8 cellular contexts compared by ENCODE assay signal in the genomic region with DNA sequence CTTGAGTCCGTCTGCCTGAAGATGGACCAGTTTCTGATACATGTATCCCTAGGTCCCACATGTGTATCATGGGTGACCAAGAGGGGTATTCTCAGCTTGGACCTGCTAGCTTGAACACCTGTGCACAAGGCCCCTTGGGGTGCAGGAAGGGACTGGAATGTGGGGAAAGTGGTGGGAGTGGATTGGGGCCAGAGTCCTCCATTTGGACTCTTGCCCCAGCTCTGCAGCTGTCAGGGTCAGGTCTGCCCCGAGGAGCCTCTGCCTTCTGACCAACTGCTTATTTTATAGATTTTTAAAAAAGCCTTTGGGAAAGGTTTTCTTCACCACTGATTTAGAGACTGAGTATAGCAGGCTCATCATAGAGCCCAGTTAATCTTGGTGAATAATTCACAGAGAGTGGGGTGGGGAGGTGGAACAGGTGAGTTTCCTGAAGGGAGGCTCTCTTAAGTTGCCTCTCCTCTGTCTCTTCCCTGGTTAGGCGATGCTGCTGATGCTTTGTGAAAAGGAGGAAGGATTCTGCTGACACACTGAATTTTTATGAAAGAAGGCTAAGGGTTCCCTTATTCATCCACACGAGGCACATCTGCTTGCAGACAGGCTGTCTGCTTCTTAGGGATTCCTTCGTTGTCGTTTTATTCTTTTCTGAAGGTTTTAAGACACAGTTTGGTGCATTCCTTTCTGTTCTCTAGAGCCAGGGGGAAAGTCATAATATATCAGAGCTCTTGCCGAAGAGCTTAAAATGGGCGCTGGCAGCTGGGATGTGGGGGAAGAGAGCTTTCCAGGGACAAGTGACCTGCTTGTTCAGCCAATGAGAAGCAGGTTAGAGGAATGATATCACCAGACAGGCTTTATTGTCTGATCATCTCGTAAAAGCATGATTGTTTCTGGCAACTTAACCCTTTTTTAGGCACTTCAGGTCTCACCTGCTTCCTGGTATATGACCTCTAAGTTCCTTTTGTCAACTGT. TPM values are rescaled to one million over a fixed set of nuclear protein-coding genes. Genes with fewer than 3 reads are reported as not detected.
DNase-seq lines count a peak whose midpoint lies in the region; ATAC-seq, FAIRE-seq and TF ChIP-seq lines count a peak whose summit lies in the region.

No MANE protein-coding gene starts in this region.

- FAIRE-seq in GM18507 (lab: Jason Lieb, UNC), result peak; percentile 55
- no peak for FAIRE-seq in endothelial cell of umbilical vein (lab: Jason Lieb, UNC)

- CTCF ChIA-PET in endothelial cell of umbilical vein (lab: Charles Lee), result interaction anchor here (0.6 to 0.8 kb wide), 2 partner anchors 10 to 575 kb away, joined by 4 read pairs; no protein-coding TSS in a partner anchor

- no peak overlapping the region for H3K9ac ChIP-seq in endothelial cell of umbilical vein (replicated peaks; ENCODE audit: extremely low read depth, insufficient read depth, low read length)

- H2AFZ ChIP-seq in endothelial cell of umbilical vein (ENCODE audit: low read depth, low read length), result no peak overlapping the region

- BruUV-seq in endothelial cell of umbilical vein (replicated peaks; lab: Mats Ljungman, UMichigan), result no TSS peak

- no peaks in the 10 kb centered on the region for H3K9me3 Mint-ChIP-seq in osteocyte (ENCODE audit: unreplicated experiment)

- peak overlapping the region; percentile 23 for H3K27ac Mint-ChIP-seq in osteocyte (ENCODE audit: unreplicated experiment)

- no peaks in the 10 kb centered on the region for H3K9me3 ChIP-seq in endothelial cell of umbilical vein (replicated peaks; ENCODE audit: control insufficient read depth, insufficient read depth, low read length)

- no peak for ATAC-seq in GM19324 (IDR thresholded peaks at IDR 0.05; ENCODE audit: low FRiP score, unreplicated experiment)

- H3K4me3 Mint-ChIP-seq in osteocyte (ENCODE audit: unreplicated experiment), result no peak overlapping the region

- TF ChIP-seq CTCF in endothelial cell of umbilical vein (IDR thresholded peaks at IDR 0.05; ENCODE audit: extremely low read depth in 1 of 2, insufficient read depth in 1 of 2, low read depth in 1 of 2, low read length in 2 of 2) (no peak), osteocyte (IDR thresholded peaks at IDR 0.05) (no peak), GM13976 (IDR thresholded peaks at IDR 0.05; ENCODE audit: borderline replicate concordance, control extremely low read depth, extremely low read depth, insufficient read depth, missing control alignments) (no peak)

- no peaks in the 10 kb centered on the region for H3K27me3 ChIP-seq in endothelial cell of umbilical vein (ENCODE audit: control insufficient read depth in 2 of 2, insufficient read depth in 2 of 2, low read length in 2 of 2)

- peaks cover 30% of the 10 kb centered on the region for H3K79me2 ChIP-seq in endothelial cell of umbilical vein (ENCODE audit: control insufficient read depth, insufficient read depth, low read length)

- no peaks in the 10 kb centered on the region for H3K27me3 Mint-ChIP-seq in osteocyte (ENCODE audit: unreplicated experiment)

- peaks cover 23% of the 10 kb centered on the region for H3K36me3 Mint-ChIP-seq in osteocyte (ENCODE audit: unreplicated experiment)

- no peak overlapping the region for H3K4me2 ChIP-seq in endothelial cell of umbilical vein (ENCODE audit: insufficient read depth, low read length)

- POLR2A ChIA-PET in endothelial cell of umbilical vein (lab: Charles Lee), result no interaction called here

- H4K20me1 ChIP-seq in endothelial cell of umbilical vein (replicated peaks; ENCODE audit: control insufficient read depth, extremely low read depth, insufficient read depth, low read length), result no peaks in the 10 kb centered on the region

- no peak for DNase-seq in GM18507 (ENCODE audit: extremely low spot score, insufficient read length, low read depth)
- peak; percentile 71 for DNase-seq in NCI-H510A treated with DMSO at 0.1 percent for 48 hours (lab: John Stamatoyannopoulos, UW)
- DNase-seq in endothelial cell of umbilical vein (ENCODE audit: low read depth, low spot score), result peak; percentile 10
- DNase-seq in osteocyte (ENCODE audit: extremely low spot score, unreplicated experiment), result no peak
- no peak for DNase-seq in GM13976 (ENCODE audit: low spot score)
- no peak for DNase-seq in stimulated activated naive CD4-positive, alpha-beta T cell (lab: John Stamatoyannopoulos, UW)
- no peak for DNase-seq in stimulated activated CD4-positive, alpha-beta T cell treated with anti-CD3 and anti-CD28 coated beads, Interleukin-4, amount 100 ng/mL, for 24 hours

- TF ChIP-seq POLR2A in endothelial cell of umbilical vein (IDR thresholded peaks at IDR 0.05; ENCODE audit: low read depth, low read length), result no peak

- H3K36me3 ChIP-seq in endothelial cell of umbilical vein (ENCODE audit: control insufficient read depth in 2 of 2, extremely low read depth in 1 of 2, insufficient read depth in 2 of 2, low read length in 2 of 2), result peaks cover 0 to 2% of the 10 kb centered on the region in 2 experiments

- peaks cover 3% of the 10 kb centered on the region for H3K4me1 ChIP-seq in endothelial cell of umbilical vein (ENCODE audit: control insufficient read depth, extremely low read depth, insufficient read depth, low read length)

- no peak overlapping the region for H3K27ac ChIP-seq in endothelial cell of umbilical vein (ENCODE audit: insufficient read depth, low read depth, low read length)

- in situ Hi-C loops in GM13976 (cut with MboI; ENCODE audit: low sequenced_read_pairs, unreplicated experiment), result no loop called here

- intact Hi-C loops in endothelial cell of umbilical vein (cut with micrococcal nuclease), result no loop called here

- H3K4me1 Mint-ChIP-seq in osteocyte (ENCODE audit: unreplicated experiment), result peaks cover 18% of the 10 kb centered on the region

- no peaks in the 10 kb centered on the region for H3K9me1 ChIP-seq in endothelial cell of umbilical vein (replicated peaks; ENCODE audit: control insufficient read depth, extremely low read depth, insufficient read depth, low read length)

- dilution Hi-C loops in endothelial cell of umbilical vein (cut with MboI; ENCODE audit: extremely low pct_ligation_motif_present, low sequenced_read_pairs), result no loop called here

- H3K4me3 ChIP-seq in endothelial cell of umbilical vein (replicated peaks in 1 of 3; ENCODE audit: insufficient read depth in 1 of 3, low read depth in 1 of 3, low read length in 3 of 3), result no peak overlapping the region

TF ChIP-seq in endothelial cell of umbilical vein, 7 proteins besides CTCF, POLR2A, EP300 and RAD21:
- TF ChIP-seq, protein P1, sequence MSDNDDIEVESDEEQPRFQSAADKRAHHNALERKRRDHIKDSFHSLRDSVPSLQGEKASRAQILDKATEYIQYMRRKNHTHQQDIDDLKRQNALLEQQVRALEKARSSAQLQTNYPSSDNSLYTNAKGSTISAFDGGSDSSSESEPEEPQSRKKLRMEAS (IDR thresholded peaks at IDR 0.05; ENCODE audit: insufficient read depth, insufficient read length), result no peak
- TF ChIP-seq EZH2 (IDR thresholded peaks at IDR 0.05; ENCODE audit: borderline replicate concordance, low read depth, low read length, severe bottlenecking), result no peak
- TF ChIP-seq JUN (IDR thresholded peaks at IDR 0.05; ENCODE audit: borderline replicate concordance, insufficient read depth, insufficient read length, low read depth), result no peak
- TF ChIP-seq MYC (IDR thresholded peaks at IDR 0.05; ENCODE audit: low read depth, low read length), result no peak
- TF ChIP-seq GATA2 (IDR thresholded peaks at IDR 0.05; ENCODE audit: insufficient read depth, insufficient read length, low read depth, low read length), result no peak
- no peak for TF ChIP-seq FOS (IDR thresholded peaks at IDR 0.05; ENCODE audit: borderline replicate concordance, insufficient read depth, low read length)
- no peak for TF ChIP-seq POLR2AphosphoS5 (IDR thresholded peaks at IDR 0.05; ENCODE audit: insufficient read depth, low read depth, low read length)
TF ChIP-seq in endothelial cell of umbilical vein: peak in this region for 0.

RNA-seq across cellular contexts. Expression of a gene that starts 19.9 kb away (rescaled TPM):
- total RNA-seq in endothelial cell of umbilical vein (62.3 and 72.0 TPM in 2 replicates), osteocyte (73.5 and 79.9 TPM in 2 replicates)
- 20.9 and 31.7 TPM in 2 replicates for polyA plus RNA-seq in endothelial cell of umbilical vein
- polyA plus RNA-seq in endothelial cell of umbilical vein (2011; cell fraction: cytosol; rRNA removed), result 48.7 and 50.3 TPM in 2 replicates
- polyA plus RNA-seq in endothelial cell of umbilical vein (2011; cell fraction: nucleus; rRNA removed), result 82.4 and 92.5 TPM in 2 replicates
- polyA plus RNA-seq in endothelial cell of umbilical vein (2012), result 48.1 and 49.6 TPM in 2 replicates
- polyA minus RNA-seq in endothelial cell of umbilical vein, result 108 and 131 TPM in 2 replicates
- polyA minus RNA-seq in endothelial cell of umbilical vein (2011; cell fraction: cytosol; rRNA and poly(A)+ RNA removed), result 56.6 TPM
- 21.0 and 29.0 TPM in 2 replicates for polyA minus RNA-seq in endothelial cell of umbilical vein (2011; cell fraction: nucleus; rRNA and poly(A)+ RNA removed)

Comparison
In these comparisons a context has a peak if more than half of its experiments do, and no peak if none do; other contexts are left out.
1. DNase-seq: peak in NCI-H510A treated with DMSO at 0.1 percent for 48 hours (single experiment) and endothelial cell of umbilical vein (single experiment); none in GM18507 (single experiment), osteocyte (single experiment), GM13976 (single experiment), stimulated activated naive CD4-positive, alpha-beta T cell (0 of 6) and stimulated activated CD4-positive, alpha-beta T cell treated with anti-CD3 and anti-CD28 coated beads, Interleukin-4, amount 100 ng/mL, for 24 hours (single experiment).